Comparison of ENCODE assay signal across 24 cellular contexts in genomic region chr2:214730248-214730647, GRCh38.
"Had no signal": no experiment of that assay in that cellular context is flagged by ENCODE, and none has a peak within 500 bp of the region (broad histone marks: within the 10 kb centered on the region; RNA-seq: fewer than 3 reads in every experiment).

No MANE protein-coding gene starts in this region.

- H3K27me3 ChIP-seq: left lung, neural progenitor cell, right atrium auricular region, suprapubic skin, transverse colon, vagina had no signal

- H3K4me3 Mint-ChIP-seq: activated CD8-positive, alpha-beta T cell treated with anti-CD3 and anti-CD28 coated beads for 36 hours; activated naive CD8-positive, alpha-beta T cell treated with anti-CD3 and anti-CD28 coated beads, Interleukin-2, amount 10 ng/mL, durations not matched to agents 7 days and 5 days; effector memory CD8-positive, alpha-beta T cell; naive B cell; neural progenitor cell; stimulated activated naive CD8-positive, alpha-beta T cell treated with anti-CD3 and anti-CD28 coated beads, Interleukin-15, amount 100 ng/mL, for 72 hours had no signal

- H3K4me3 ChIP-seq: left lung, neural progenitor cell, prostate gland, right atrium auricular region, skin epidermis, suprapubic skin, transverse colon, vagina had no signal

- H3K4me1 ChIP-seq: left lung, neural progenitor cell, prostate gland, right atrium auricular region, suprapubic skin, transverse colon, vagina had no signal

- ATAC-seq: activated CD8-positive, alpha-beta T cell treated with anti-CD3 and anti-CD28 coated beads for 36 hours; effector memory CD8-positive, alpha-beta T cell; stimulated activated naive CD8-positive, alpha-beta T cell treated with anti-CD3 and anti-CD28 coated beads, Interleukin-15, amount 100 ng/mL, for 72 hours had no signal

- H3K27ac ChIP-seq: left lung, neural progenitor cell, prostate gland, right atrium auricular region, skin epidermis, suprapubic skin, transverse colon, vagina had no signal

- H3K4me2 ChIP-seq: neural progenitor cell had no signal

- H3K9me3 ChIP-seq: left lung, prostate gland, right atrium auricular region, suprapubic skin, transverse colon, vagina had no signal

- H3K9ac ChIP-seq: neural progenitor cell had no signal

- H3K27me3 Mint-ChIP-seq: activated CD8-positive, alpha-beta T cell treated with anti-CD3 and anti-CD28 coated beads for 36 hours; activated naive CD8-positive, alpha-beta T cell treated with anti-CD3 and anti-CD28 coated beads, Interleukin-2, amount 10 ng/mL, durations not matched to agents 7 days and 5 days; effector memory CD8-positive, alpha-beta T cell; naive B cell; stimulated activated naive CD8-positive, alpha-beta T cell treated with anti-CD3 and anti-CD28 coated beads, Interleukin-15, amount 100 ng/mL, for 72 hours had no signal

- H3K27ac Mint-ChIP-seq: activated CD8-positive, alpha-beta T cell treated with anti-CD3 and anti-CD28 coated beads for 36 hours; activated naive CD8-positive, alpha-beta T cell treated with anti-CD3 and anti-CD28 coated beads, Interleukin-2, amount 10 ng/mL, durations not matched to agents 7 days and 5 days; activated T-helper 2 cell treated with anti-CD3 and anti-CD28 coated beads, Interferon-gamma antibody, Interleukin-2, Interleukin-4, amounts not matched to agents 10 μg/mL and 5 μg/mL and 100 μg/mL, durations not matched to agents 14 hours and 24 hours and 36 hours; effector memory CD8-positive, alpha-beta T cell; naive B cell; neural progenitor cell; stimulated activated naive CD8-positive, alpha-beta T cell treated with anti-CD3 and anti-CD28 coated beads, Interleukin-15, amount 100 ng/mL, for 72 hours had no signal

- H3K9me3 Mint-ChIP-seq: activated CD8-positive, alpha-beta T cell treated with anti-CD3 and anti-CD28 coated beads for 36 hours; activated naive CD8-positive, alpha-beta T cell treated with anti-CD3 and anti-CD28 coated beads, Interleukin-2, amount 10 ng/mL, durations not matched to agents 7 days and 5 days; activated T-helper 2 cell treated with anti-CD3 and anti-CD28 coated beads, Interferon-gamma antibody, Interleukin-2, Interleukin-4, amounts not matched to agents 10 μg/mL and 5 μg/mL and 100 μg/mL, durations not matched to agents 14 hours and 24 hours and 36 hours; effector memory CD8-positive, alpha-beta T cell; naive B cell; neural progenitor cell; stimulated activated naive CD8-positive, alpha-beta T cell treated with anti-CD3 and anti-CD28 coated beads, Interleukin-15, amount 100 ng/mL, for 72 hours had no signal

- H3K36me3 ChIP-seq: prostate gland had no signal

- H3K4me1 Mint-ChIP-seq: naive B cell; stimulated activated naive CD8-positive, alpha-beta T cell treated with anti-CD3 and anti-CD28 coated beads, Interleukin-15, amount 100 ng/mL, for 72 hours had no signal

- DNase-seq: activated CD4-positive, alpha-beta T cell treated with anti-CD3 and anti-CD28 coated beads for 48 hours; activated CD4-positive, CD25-positive, alpha-beta regulatory T cell; activated CD8-positive, alpha-beta T cell treated with anti-CD3 and anti-CD28 coated beads for 36 hours; activated naive CD4-positive, alpha-beta T cell treated with Interleukin-2 at 50 U/mL for 16 hours; activated naive CD8-positive, alpha-beta T cell treated with anti-CD3 and anti-CD28 coated beads, Interleukin-2, amount 10 ng/mL, durations not matched to agents 7 days and 5 days; activated T-cell treated with anti-CD3 and anti-CD28 coated beads, Interleukin-2, amount 50 U/mL, for 1 hour; anterior cingulate cortex; effector memory CD8-positive, alpha-beta T cell; foreskin melanocyte; kidney; left lung; naive B cell; stimulated activated CD4-positive, alpha-beta T cell treated with anti-CD3 and anti-CD28 coated beads, Interleukin-15, amount 100 ng/mL, for 24 hours; stimulated activated CD4-positive, alpha-beta T cell treated with anti-CD3 and anti-CD28 coated beads, Interleukin-2, amount 100 ng/mL, for 48 hours; stimulated activated naive CD8-positive, alpha-beta T cell treated with anti-CD3 and anti-CD28 coated beads, Interleukin-15, amount 100 ng/mL, for 72 hours; T-helper 9 cell; transverse colon had no signal

- H2AFZ ChIP-seq: neural progenitor cell had no signal
